ENCODE assay signal across 27 cellular contexts in the genomic region with DNA sequence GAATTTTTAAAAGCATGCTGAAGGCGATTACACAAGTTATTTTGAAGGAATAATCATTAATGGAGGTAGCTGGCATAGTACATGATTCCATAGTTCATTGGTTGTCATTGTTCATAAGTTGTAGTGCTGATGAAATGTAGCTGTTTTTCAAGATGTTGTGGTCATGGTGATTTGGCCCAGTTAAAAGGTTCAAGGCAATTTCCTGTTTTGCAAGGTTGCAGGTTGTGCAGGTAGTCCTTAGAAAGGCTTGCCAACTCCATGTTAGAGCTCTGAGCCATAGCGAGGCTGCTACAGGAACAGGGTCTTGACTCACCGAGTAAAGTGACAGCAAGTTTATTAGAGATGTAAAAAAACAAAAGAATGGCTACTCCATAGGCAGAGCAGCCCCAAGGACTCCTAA.
"Had no signal": no experiment of that assay in that cellular context is flagged by ENCODE, and none has a peak within 500 bp of the region (broad histone marks: within the 10 kb centered on the region; RNA-seq: fewer than 3 reads in every experiment).

No MANE protein-coding gene starts in this region.

- H3K9me3 ChIP-seq: ascending aorta, colonic mucosa, gastroesophageal sphincter had no signal

- H3K27me3 Mint-ChIP-seq: activated CD4-positive, alpha-beta memory T cell treated with anti-CD3 and anti-CD28 coated beads for 36 hours; activated CD4-positive, alpha-beta T cell treated with anti-CD3 and anti-CD28 coated beads for 36 hours; activated CD4-positive, alpha-beta T cell treated with anti-CD3 and anti-CD28 coated beads, Interleukin-2, amount 10 ng/mL, durations not matched to agents 24 days and 14 days; activated CD8-positive, alpha-beta memory T cell treated with anti-CD3 and anti-CD28 coated beads, Interleukin-2, amount 10 ng/mL, durations not matched to agents 7 days and 5 days; activated naive CD4-positive, alpha-beta T cell treated with anti-CD3 and anti-CD28 coated beads, Interleukin-2, amount 10 ng/mL, durations not matched to agents 7 days and 5 days; brain had no signal

- DNase-seq: activated CD4-positive, alpha-beta memory T cell treated with anti-CD3 and anti-CD28 coated beads for 36 hours; activated CD4-positive, alpha-beta T cell treated with anti-CD3 and anti-CD28 coated beads for 36 hours; activated CD4-positive, alpha-beta T cell treated with anti-CD3 and anti-CD28 coated beads, Interleukin-2, amount 10 ng/mL, durations not matched to agents 24 days and 14 days; activated CD4-positive, CD25-positive, alpha-beta regulatory T cell; activated CD4-positive, CD25-positive, alpha-beta regulatory T cell treated with anti-CD3 and anti-CD28 coated beads, Interleukin-2, amount 50 U/mL, for 72 hours; activated CD8-positive, alpha-beta memory T cell treated with anti-CD3 and anti-CD28 coated beads, Interleukin-2, amount 10 ng/mL, durations not matched to agents 7 days and 5 days; activated CD8-positive, alpha-beta memory T cell treated with anti-CD3 and anti-CD28 coated beads, Interleukin-2, amount 50 U/mL, for 4 hours; activated CD8-positive, alpha-beta T cell treated with anti-CD3 and anti-CD28 coated beads, Interleukin-2, amount 10 ng/mL, durations not matched to agents 7 days and 5 days; activated effector memory CD4-positive, alpha-beta T cell treated with anti-CD3 and anti-CD28 coated beads, Interleukin-2, amount 50 U/mL, for 16 hours; activated naive CD4-positive, alpha-beta T cell treated with anti-CD3 and anti-CD28 coated beads, Interleukin-2, amount 10 ng/mL, durations not matched to agents 7 days and 5 days; activated naive CD8-positive, alpha-beta T cell treated with anti-CD3 and anti-CD28 coated beads, Interleukin-2, amount 10 ng/mL, durations not matched to agents 7 days and 5 days; activated T-cell treated with anti-CD3 and anti-CD28 coated beads, Interleukin-2, amount 50 U/mL, for 1 hour; activated T-cell treated with anti-CD3 and anti-CD28 coated beads, Interleukin-2, amount 50 U/mL, for 48 hours; caudate nucleus; colonic mucosa; effector CD8-positive, alpha-beta T cell; endodermal cell; foreskin keratinocyte; heart right ventricle; T-helper 2 cell had no signal

- H3K4me1 Mint-ChIP-seq: activated CD4-positive, alpha-beta T cell treated with anti-CD3 and anti-CD28 coated beads for 36 hours; activated CD4-positive, alpha-beta T cell treated with anti-CD3 and anti-CD28 coated beads, Interleukin-2, amount 10 ng/mL, durations not matched to agents 24 days and 14 days; activated CD8-positive, alpha-beta memory T cell treated with anti-CD3 and anti-CD28 coated beads, Interleukin-2, amount 10 ng/mL, durations not matched to agents 7 days and 5 days; activated naive CD4-positive, alpha-beta T cell treated with anti-CD3 and anti-CD28 coated beads, Interleukin-2, amount 10 ng/mL, durations not matched to agents 7 days and 5 days; activated naive CD8-positive, alpha-beta T cell treated with anti-CD3 and anti-CD28 coated beads, Interleukin-2, amount 10 ng/mL, durations not matched to agents 7 days and 5 days; brain had no signal

- H3K36me3 ChIP-seq: ascending aorta, colonic mucosa, esophagus muscularis mucosa, gastroesophageal sphincter, heart right ventricle had no signal

- ATAC-seq: activated CD4-positive, alpha-beta T cell treated with anti-CD3 and anti-CD28 coated beads for 36 hours; activated CD8-positive, alpha-beta memory T cell treated with anti-CD3 and anti-CD28 coated beads, Interleukin-2, amount 10 ng/mL, durations not matched to agents 7 days and 5 days; activated CD8-positive, alpha-beta T cell treated with anti-CD3 and anti-CD28 coated beads, Interleukin-2, amount 10 ng/mL, durations not matched to agents 7 days and 5 days; activated naive CD4-positive, alpha-beta T cell treated with anti-CD3 and anti-CD28 coated beads, Interleukin-2, amount 50 U/mL, for 72 hours; foreskin keratinocyte; gastroesophageal sphincter; heart right ventricle had no signal

- H3K27ac Mint-ChIP-seq: activated CD4-positive, alpha-beta memory T cell treated with anti-CD3 and anti-CD28 coated beads for 36 hours; activated CD4-positive, alpha-beta T cell treated with anti-CD3 and anti-CD28 coated beads for 36 hours; activated CD4-positive, alpha-beta T cell treated with anti-CD3 and anti-CD28 coated beads, Interleukin-2, amount 10 ng/mL, durations not matched to agents 24 days and 14 days; activated CD8-positive, alpha-beta memory T cell treated with anti-CD3 and anti-CD28 coated beads, Interleukin-2, amount 10 ng/mL, durations not matched to agents 7 days and 5 days; activated CD8-positive, alpha-beta T cell treated with anti-CD3 and anti-CD28 coated beads, Interleukin-2, amount 10 ng/mL, durations not matched to agents 7 days and 5 days; activated naive CD4-positive, alpha-beta T cell treated with anti-CD3 and anti-CD28 coated beads, Interleukin-2, amount 10 ng/mL, durations not matched to agents 7 days and 5 days; activated naive CD4-positive, alpha-beta T cell treated with anti-CD3 and anti-CD28 coated beads, Interleukin-2, amount 50 U/mL, for 72 hours; activated naive CD8-positive, alpha-beta T cell treated with anti-CD3 and anti-CD28 coated beads, Interleukin-2, amount 10 ng/mL, durations not matched to agents 7 days and 5 days; activated T-helper 1 cell treated with anti-CD3 and anti-CD28 coated beads, Interleukin-12 subunit alpha, Interleukin-12 subunit beta, Interleukin-2, Interleukin-4 antibody, amounts not matched to agents 30 ng/mL and 10 ng/mL and 1 ng/mL, durations not matched to agents 14 hours and 24 hours and 36 hours; activated T-helper 2 cell treated with anti-CD3 and anti-CD28 coated beads, Interferon-gamma antibody, Interleukin-2, Interleukin-4, amounts not matched to agents 10 μg/mL and 5 μg/mL and 100 μg/mL, durations not matched to agents 14 hours and 24 hours and 36 hours; brain; endodermal cell had no signal

- H3K4me3 Mint-ChIP-seq: activated CD4-positive, alpha-beta memory T cell treated with anti-CD3 and anti-CD28 coated beads for 36 hours; activated CD4-positive, alpha-beta T cell treated with anti-CD3 and anti-CD28 coated beads for 36 hours; activated CD4-positive, alpha-beta T cell treated with anti-CD3 and anti-CD28 coated beads, Interleukin-2, amount 10 ng/mL, durations not matched to agents 24 days and 14 days; activated CD8-positive, alpha-beta memory T cell treated with anti-CD3 and anti-CD28 coated beads, Interleukin-2, amount 10 ng/mL, durations not matched to agents 7 days and 5 days; activated CD8-positive, alpha-beta T cell treated with anti-CD3 and anti-CD28 coated beads, Interleukin-2, amount 10 ng/mL, durations not matched to agents 7 days and 5 days; activated naive CD4-positive, alpha-beta T cell treated with anti-CD3 and anti-CD28 coated beads, Interleukin-2, amount 10 ng/mL, durations not matched to agents 7 days and 5 days; activated naive CD8-positive, alpha-beta T cell treated with anti-CD3 and anti-CD28 coated beads, Interleukin-2, amount 10 ng/mL, durations not matched to agents 7 days and 5 days; activated T-helper 1 cell treated with anti-CD3 and anti-CD28 coated beads, Interleukin-12 subunit alpha, Interleukin-12 subunit beta, Interleukin-2, Interleukin-4 antibody, amounts not matched to agents 30 ng/mL and 10 ng/mL and 1 ng/mL, durations not matched to agents 14 hours and 24 hours and 36 hours; brain; endodermal cell had no signal

- H3K27me3 ChIP-seq: ascending aorta, colonic mucosa, esophagus muscularis mucosa, foreskin keratinocyte, gastroesophageal sphincter had no signal

- H3K4me3 ChIP-seq: ascending aorta, colonic mucosa, esophagus muscularis mucosa, gastroesophageal sphincter, heart right ventricle had no signal

- H3K9me3 Mint-ChIP-seq: activated CD4-positive, alpha-beta memory T cell treated with anti-CD3 and anti-CD28 coated beads for 36 hours; activated naive CD4-positive, alpha-beta T cell treated with anti-CD3 and anti-CD28 coated beads, Interleukin-2, amount 10 ng/mL, durations not matched to agents 7 days and 5 days; activated naive CD8-positive, alpha-beta T cell treated with anti-CD3 and anti-CD28 coated beads, Interleukin-2, amount 10 ng/mL, durations not matched to agents 7 days and 5 days; activated T-helper 1 cell treated with anti-CD3 and anti-CD28 coated beads, Interleukin-12 subunit alpha, Interleukin-12 subunit beta, Interleukin-2, Interleukin-4 antibody, amounts not matched to agents 30 ng/mL and 10 ng/mL and 1 ng/mL, durations not matched to agents 14 hours and 24 hours and 36 hours; activated T-helper 2 cell treated with anti-CD3 and anti-CD28 coated beads, Interferon-gamma antibody, Interleukin-2, Interleukin-4, amounts not matched to agents 10 μg/mL and 5 μg/mL and 100 μg/mL, durations not matched to agents 14 hours and 24 hours and 36 hours; endodermal cell had no signal

- H3K36me3 Mint-ChIP-seq: activated CD4-positive, alpha-beta memory T cell treated with anti-CD3 and anti-CD28 coated beads for 36 hours; activated CD8-positive, alpha-beta memory T cell treated with anti-CD3 and anti-CD28 coated beads, Interleukin-2, amount 10 ng/mL, durations not matched to agents 7 days and 5 days; activated naive CD4-positive, alpha-beta T cell treated with anti-CD3 and anti-CD28 coated beads, Interleukin-2, amount 10 ng/mL, durations not matched to agents 7 days and 5 days; activated naive CD4-positive, alpha-beta T cell treated with anti-CD3 and anti-CD28 coated beads, Interleukin-2, amount 50 U/mL, for 72 hours; activated naive CD8-positive, alpha-beta T cell treated with anti-CD3 and anti-CD28 coated beads, Interleukin-2, amount 10 ng/mL, durations not matched to agents 7 days and 5 days; brain had no signal

- H3K27ac ChIP-seq: ascending aorta, colonic mucosa, esophagus muscularis mucosa, foreskin keratinocyte, gastroesophageal sphincter, heart right ventricle had no signal

- H3K4me1 ChIP-seq: ascending aorta, colonic mucosa, esophagus muscularis mucosa, foreskin keratinocyte, gastroesophageal sphincter, heart right ventricle had no signal
